ENCODE assay signal across 2 cellular contexts in genomic region chr18:3198260-3198860, GRCh38. TPM values are rescaled to one million over a fixed set of nuclear protein-coding genes. Genes with fewer than 3 reads are reported as not detected.
"Had no signal": no experiment of that assay in that cellular context is flagged by ENCODE, and none has a peak within 500 bp of the region (broad histone marks: within the 10 kb centered on the region; RNA-seq: fewer than 3 reads in every experiment).

No MANE protein-coding gene starts in this region.

RNA-seq across cellular contexts. Expression of gene MYOM1, which starts 21.4 kb away (rescaled TPM):
- total RNA-seq: RPMI7951, SJSA1 had no signal
